18 cellular contexts compared by ENCODE assay signal in genomic region chr5:109744261-109744660, GRCh38. TPM values are rescaled to one million over a fixed set of nuclear protein-coding genes. Genes with fewer than 3 reads are reported as not detected.
DNase-seq lines count a peak whose midpoint lies in the region; ATAC-seq, FAIRE-seq and TF ChIP-seq lines count a peak whose summit lies in the region.
"Had no signal": no experiment of that assay in that cellular context is flagged by ENCODE, and none has a peak within 500 bp of the region (broad histone marks: within the 10 kb centered on the region; RNA-seq: fewer than 3 reads in every experiment).

No MANE protein-coding gene starts in this region.

- 90% methylated on average over 2 of the region's 2 CpGs for WGBS in A549 (ENCODE audit: missing lambda C conversion rate)

- TF ChIP-seq CTCF in A549 (IDR thresholded peaks at IDR 0.05) (no peak), astrocyte (IDR thresholded peaks at IDR 0.05; ENCODE audit: insufficient read depth, low read depth, low read length) (no peak), endothelial cell (IDR thresholded peaks at IDR 0.05; ENCODE audit: unreplicated experiment) (no peak)

- H4K20me1 ChIP-seq in astrocyte (ENCODE audit: insufficient read depth, low read length) = no peaks in the 10 kb centered on the region

- H3K9me3 Mint-ChIP-seq in astrocyte (ENCODE audit: unreplicated experiment) (no peaks in the 10 kb centered on the region), memory B cell (peaks cover 2% of the 10 kb centered on the region), endothelial cell (ENCODE audit: unreplicated experiment) (no peaks in the 10 kb centered on the region)
- H3K9me3 Mint-ChIP-seq: activated CD4-positive, alpha-beta memory T cell treated with anti-CD3 and anti-CD28 coated beads for 36 hours; stimulated activated effector memory CD8-positive, alpha-beta T cell treated with anti-CD3 and anti-CD28 coated beads, Interleukin-12 subunit alpha, Interleukin-12 subunit beta, amount 100 ng/mL, for 72 hours had no signal

- no peaks in the 10 kb centered on the region for H3K27me3 ChIP-seq in HUES6 (ENCODE audit: control insufficient read depth, insufficient read depth, low read length)
- no peaks in the 10 kb centered on the region for H3K27me3 ChIP-seq in astrocyte (ENCODE audit: insufficient read depth, low read length)
- H3K27me3 ChIP-seq: ovary, uterus had no signal

- H3K4me2 ChIP-seq in A549 (peak overlapping the region; percentile 60), astrocyte (ENCODE audit: low read length) (peak overlapping the region; percentile 72)

- H3K36me3 ChIP-seq in HUES6 (ENCODE audit: control insufficient read depth, insufficient read depth, low read length) (no peaks in the 10 kb centered on the region), astrocyte (ENCODE audit: insufficient read depth, low read length) (peaks cover 2% of the 10 kb centered on the region)
- H3K36me3 ChIP-seq: ovary, uterus had no signal

- H3K4me1 ChIP-seq in A549 (peaks cover 19% of the 10 kb centered on the region), HUES6 (ENCODE audit: control insufficient read depth, insufficient read depth, low read length) (peaks cover 53% of the 10 kb centered on the region), astrocyte (ENCODE audit: insufficient read depth, low read length) (peaks cover 54% of the 10 kb centered on the region)
- H3K4me1 ChIP-seq: uterus had no signal

- H3K27ac Mint-ChIP-seq in astrocyte (ENCODE audit: unreplicated experiment) (peak overlapping the region; percentile 91), memory B cell (peak overlapping the region; percentile 19), endothelial cell (ENCODE audit: unreplicated experiment) (no peak overlapping the region)
- H3K27ac Mint-ChIP-seq: activated CD4-positive, alpha-beta memory T cell treated with anti-CD3 and anti-CD28 coated beads for 36 hours; stimulated activated effector memory CD8-positive, alpha-beta T cell treated with anti-CD3 and anti-CD28 coated beads, Interleukin-12 subunit alpha, Interleukin-12 subunit beta, amount 100 ng/mL, for 72 hours had no signal

- no peak for TF ChIP-seq POLR2A in A549 (IDR thresholded peaks at IDR 0.05; ENCODE audit: low read length)

- H3K9ac ChIP-seq in HUES6 (ENCODE audit: low read length) = peak overlapping the region; percentile 15
- H3K9ac ChIP-seq in astrocyte (ENCODE audit: low read length) = peak overlapping the region; percentile 70

- H3K4me1 Mint-ChIP-seq in astrocyte (ENCODE audit: low read depth, unreplicated experiment) = peaks cover 70% of the 10 kb centered on the region
- H3K4me1 Mint-ChIP-seq in memory B cell = peaks cover 29% of the 10 kb centered on the region
- H3K4me1 Mint-ChIP-seq in endothelial cell (ENCODE audit: unreplicated experiment) = peaks cover 45% of the 10 kb centered on the region

- H3K27me3 Mint-ChIP-seq in astrocyte (ENCODE audit: low read depth, unreplicated experiment) (no peaks in the 10 kb centered on the region), memory B cell (no peaks in the 10 kb centered on the region), endothelial cell (ENCODE audit: unreplicated experiment) (peaks cover 4% of the 10 kb centered on the region)
- H3K27me3 Mint-ChIP-seq: activated CD4-positive, alpha-beta memory T cell treated with anti-CD3 and anti-CD28 coated beads for 36 hours had no signal

- no peaks in the 10 kb centered on the region for H3K36me3 Mint-ChIP-seq in astrocyte (ENCODE audit: low read depth, unreplicated experiment)
- H3K36me3 Mint-ChIP-seq in memory B cell = peaks cover 30% of the 10 kb centered on the region
- no peaks in the 10 kb centered on the region for H3K36me3 Mint-ChIP-seq in endothelial cell (ENCODE audit: low read depth, unreplicated experiment)

- POLR2A ChIA-PET in A549 (lab: Yijun Ruan, JAX) = interaction anchor here (1.5 kb wide), 1 partner anchor 53 kb away, joined by 3 read pairs; no protein-coding TSS in a partner anchor

- H3K4me3 Mint-ChIP-seq in astrocyte (ENCODE audit: unreplicated experiment) (no peak overlapping the region), memory B cell (no peak overlapping the region), endothelial cell (ENCODE audit: unreplicated experiment) (no peak overlapping the region)
- H3K4me3 Mint-ChIP-seq: activated CD4-positive, alpha-beta memory T cell treated with anti-CD3 and anti-CD28 coated beads for 36 hours; stimulated activated effector memory CD8-positive, alpha-beta T cell treated with anti-CD3 and anti-CD28 coated beads, Interleukin-12 subunit alpha, Interleukin-12 subunit beta, amount 100 ng/mL, for 72 hours had no signal

- CTCF ChIA-PET in A549 (lab: Yijun Ruan, JAX) = interaction anchor here (1.2 kb wide), 1 partner anchor 129 kb away, joined by 3 read pairs; no protein-coding TSS in a partner anchor

- peaks cover 68% of the 10 kb centered on the region for H3K79me2 ChIP-seq in astrocyte (ENCODE audit: insufficient read depth, low read length)

- no peak for FAIRE-seq in A549 (lab: Jason Lieb, UNC)
- peak; percentile 29 for FAIRE-seq in astrocyte (lab: Jason Lieb, UNC)
- FAIRE-seq: G401.6 had no signal

- H3K4me3 ChIP-seq in A549 (no peak overlapping the region), HUES6 (ENCODE audit: low read depth, low read length) (peak overlapping the region; percentile 5; the same call in 1 of the 2 replicates), astrocyte (ENCODE audit: insufficient read depth, low read depth, low read length) (peak overlapping the region; percentile 3)
- H3K4me3 ChIP-seq: mucosa of descending colon, ovary, skin epidermis, uterus had no signal

- no peak overlapping the region for H2AFZ ChIP-seq in astrocyte (ENCODE audit: low read depth, low read length)

- TF ChIP-seq RAD21 in A549 (conservative IDR thresholded peaks at IDR 0.05 in 1 of 2, IDR thresholded peaks at IDR 0.05 in 1 of 2) = no peak

- no peaks in the 10 kb centered on the region for H3K9me3 ChIP-seq in A549
- no peaks in the 10 kb centered on the region for H3K9me3 ChIP-seq in HUES6 (ENCODE audit: control insufficient read depth, insufficient read depth, low read depth, low read length)
- no peaks in the 10 kb centered on the region for H3K9me3 ChIP-seq in astrocyte (ENCODE audit: insufficient read depth, low read depth, low read length)
- H3K9me3 ChIP-seq: mucosa of descending colon, ovary, uterus had no signal

- ATAC-seq in A549 (no peak), memory B cell (ENCODE audit: low read depth) (no peak), GM18519 (IDR thresholded peaks at IDR 0.05; ENCODE audit: low FRiP score, unreplicated experiment) (no peak)
- ATAC-seq: mucosa of descending colon; stimulated activated effector memory CD8-positive, alpha-beta T cell treated with anti-CD3 and anti-CD28 coated beads, Interleukin-12 subunit alpha, Interleukin-12 subunit beta, amount 100 ng/mL, for 72 hours had no signal

- no peak for DNase-seq in A549 (ENCODE audit: low read depth in 1 of 2, low spot score in 1 of 2)
- no peak for DNase-seq in astrocyte (ENCODE audit: low read depth)
- DNase-seq in memory B cell (ENCODE audit: low spot score in 2 of 2) = no peak
- no peak for DNase-seq in hepatic stellate cell (ENCODE audit: low spot score)
- DNase-seq in endothelial cell (ENCODE audit: low spot score) = no peak
- DNase-seq in superior temporal gyrus (ENCODE audit: extremely low spot score) = no peak
- DNase-seq: activated CD4-positive, alpha-beta memory T cell treated with anti-CD3 and anti-CD28 coated beads for 36 hours; cerebellar nuclear complex; mucosa of descending colon; NCI-H1694 treated with DMSO at 0.1 percent for 48 hours; NCI-H510A treated with DMSO at 0.1 percent for 48 hours; uterus had no signal

- TF ChIP-seq EP300 in A549 (IDR thresholded peaks at IDR 0.05) = no peak

- H3K27ac ChIP-seq in A549 = peak overlapping the region; percentile 38 to 69; a peak in 5 of 6 replicates
- H3K27ac ChIP-seq in HUES6 (ENCODE audit: low read depth, low read length) = peak overlapping the region; percentile 88; the same call in 1 of the 2 replicates
- peak overlapping the region; percentile 95 for H3K27ac ChIP-seq in astrocyte (ENCODE audit: low read depth, low read length)
- H3K27ac ChIP-seq: ovary had no signal

TF ChIP-seq in A549, 52 proteins besides CTCF, POLR2A, EP300 and RAD21:
- no peak for TF ChIP-seq PBX3 (IDR thresholded peaks at IDR 0.05)

RNA-seq across cellular contexts. Expression of gene MAN2A1, which starts 54.5 kb away (rescaled TPM):
- polyA plus RNA-seq in A549 (2011; rRNA removed) = 40.6 and 51.5 TPM in 2 replicates
- 4.6 and 5.2 TPM in 2 replicates for polyA plus RNA-seq in A549 (2012; cell fraction: cytosol; rRNA removed)
- 7.0 and 8.0 TPM in 2 replicates for polyA plus RNA-seq in A549 (2012; cell fraction: nucleus; rRNA removed)
- 15.8 to 16.5 TPM (median 16.1 TPM) in 3 replicates for polyA plus RNA-seq in A549 (2017; fragmentation: RNase III; extraction: RNeasy Plus Mini Kit Qiagen cat#74134 plus additional on column Dnase treatment)
- 35.1 and 37.6 TPM in 2 replicates for polyA minus RNA-seq in A549 (2011; rRNA and poly(A)+ RNA removed)
- total RNA-seq in astrocyte = 93.8 and 109 TPM in 2 replicates
- 83.6 TPM for total RNA-seq in endothelial cell (ENCODE audit: unreplicated experiment)
